ENCODE assay signal across 1 cellular context in genomic region chr6:77430506-77430905, GRCh38.
TF ChIP-seq lines count a peak whose summit lies in the region.

No MANE protein-coding gene starts in this region.

TF ChIP-seq in HepG2, 621 proteins besides CTCF, POLR2A, EP300 and RAD21 (continued from another document):
- no peak for TF ChIP-seq ZXDC (CRISPR knock-in tag; IDR thresholded peaks at IDR 0.05)
- no peak for TF ChIP-seq TFDP2 (CRISPR knock-in tag; IDR thresholded peaks at IDR 0.05)
- TF ChIP-seq RXRA (CRISPR knock-in tag; IDR thresholded peaks at IDR 0.05), result no peak
- TF ChIP-seq NR2C2 (CRISPR knock-in tag; IDR thresholded peaks at IDR 0.05; ENCODE audit: borderline replicate concordance), result no peak
- TF ChIP-seq CBFB (CRISPR knock-in tag; IDR thresholded peaks at IDR 0.05), result no peak
- TF ChIP-seq GATA4 (IDR thresholded peaks at IDR 0.05; ENCODE audit: borderline replicate concordance, low read depth), result no peak
- no peak for TF ChIP-seq E2F1 (CRISPR knock-in tag; IDR thresholded peaks at IDR 0.05)
- no peak for TF ChIP-seq PHB2 (IDR thresholded peaks at IDR 0.05; ENCODE audit: partially characterized antibody)
- no peak for TF ChIP-seq ZNF224 (CRISPR knock-in tag; IDR thresholded peaks at IDR 0.05)
- no peak for TF ChIP-seq TEAD3 (CRISPR knock-in tag; optimal IDR thresholded peaks at IDR 0.05; ENCODE audit: borderline replicate concordance)
- no peak for TF ChIP-seq ZNF747 (CRISPR knock-in tag; IDR thresholded peaks at IDR 0.05; ENCODE audit: borderline replicate concordance)
- TF ChIP-seq YY1 (IDR thresholded peaks at IDR 0.05; ENCODE audit: insufficient read depth, insufficient replicate concordance, low read depth, low read length), result no peak
- TF ChIP-seq ZNF407 (CRISPR knock-in tag; IDR thresholded peaks at IDR 0.05; ENCODE audit: not compliant biosample characterization), result no peak
- TF ChIP-seq NR0B2 (CRISPR knock-in tag; IDR thresholded peaks at IDR 0.05), result no peak
- TF ChIP-seq MLXIP (CRISPR knock-in tag; IDR thresholded peaks at IDR 0.05; ENCODE audit: borderline replicate concordance), result no peak
